27 cellular contexts compared by ENCODE assay signal in the genomic region with DNA sequence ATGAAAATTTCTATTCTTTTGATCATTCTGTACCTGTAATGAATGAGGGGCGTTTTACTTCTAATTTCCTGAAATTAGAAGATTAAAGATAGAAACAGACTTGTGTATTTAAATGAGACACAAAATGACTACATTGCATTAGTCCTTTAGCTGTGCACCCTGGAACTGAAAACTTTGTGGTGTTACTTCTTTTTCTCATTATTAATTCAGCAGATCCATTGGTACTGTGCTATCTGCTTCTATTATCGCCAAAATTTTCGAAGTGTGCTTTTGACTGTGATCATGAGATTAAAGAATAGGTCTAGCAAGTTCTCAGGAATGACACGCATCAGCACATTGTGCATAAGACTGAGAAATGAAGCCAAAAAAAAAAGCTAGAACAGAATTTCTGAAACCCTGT.
"Had no signal": no experiment of that assay in that cellular context is flagged by ENCODE, and none has a peak within 500 bp of the region (broad histone marks: within the 10 kb centered on the region; RNA-seq: fewer than 3 reads in every experiment).

No MANE protein-coding gene starts in this region.

- H3K27ac Mint-ChIP-seq: activated naive CD4-positive, alpha-beta T cell treated with anti-CD3 and anti-CD28 coated beads, Interleukin-2, amount 50 U/mL, for 72 hours; activated naive CD8-positive, alpha-beta T cell treated with anti-CD3 and anti-CD28 coated beads, Interleukin-2, amount 50 U/mL, for 24 hours; brain had no signal

- ATAC-seq: activated naive CD4-positive, alpha-beta T cell treated with anti-CD3 and anti-CD28 coated beads, Interleukin-2, amount 50 U/mL, for 72 hours; activated naive CD8-positive, alpha-beta T cell treated with anti-CD3 and anti-CD28 coated beads, Interleukin-2, amount 50 U/mL, for 24 hours; activated T-cell treated with anti-CD3 and anti-CD28 coated beads, Interleukin-2, amount 50 U/mL, for 4 hours; Panc1; Right ventricle myocardium inferior had no signal

- H3K4me1 Mint-ChIP-seq: activated naive CD8-positive, alpha-beta T cell treated with anti-CD3 and anti-CD28 coated beads, Interleukin-2, amount 50 U/mL, for 24 hours; brain; central memory CD8-positive, alpha-beta T cell had no signal

- FAIRE-seq: astrocyte had no signal

- H3K27ac ChIP-seq: SK-N-MC, VCaP had no signal

- H3K9me3 Mint-ChIP-seq: brain had no signal

- H3K4me3 Mint-ChIP-seq: activated naive CD8-positive, alpha-beta T cell treated with anti-CD3 and anti-CD28 coated beads, Interleukin-2, amount 50 U/mL, for 24 hours; activated T-cell treated with anti-CD3 and anti-CD28 coated beads, Interleukin-2, amount 50 U/mL, for 4 hours; brain; central memory CD8-positive, alpha-beta T cell had no signal

- DNase-seq: activated CD4-positive, alpha-beta T cell treated with anti-CD3 and anti-CD28 coated beads for 4 hours; activated CD4-positive, alpha-beta T cell treated with anti-CD3 and anti-CD28 coated beads, Interleukin-2, amount 50 U/mL, for 4 hours; activated CD8-positive, alpha-beta memory T cell treated with anti-CD3 and anti-CD28 coated beads for 24 hours; activated effector memory CD4-positive, alpha-beta T cell treated with anti-CD3 and anti-CD28 coated beads, Interleukin-2, amount 50 U/mL, for 16 hours; activated naive CD4-positive, alpha-beta T cell treated with Interleukin-2 at 50 U/mL for 16 hours; activated naive CD8-positive, alpha-beta T cell treated with anti-CD3 and anti-CD28 coated beads, Interleukin-2, amount 50 U/mL, for 24 hours; activated T-cell treated with anti-CD3 and anti-CD28 coated beads, Interleukin-2, amount 50 U/mL, for 4 hours; amygdala; cortex of kidney; NCI-H1092; NCI-H1417; NCI-H1930; NCI-H2171 treated with DMSO at 0.1 percent for 48 hours; NCI-H226; NCI-H526; NCI-H774; OCI-M1; RPMI8226; T-helper 1 cell had no signal

- H3K36me3 Mint-ChIP-seq: activated naive CD4-positive, alpha-beta T cell treated with anti-CD3 and anti-CD28 coated beads, Interleukin-2, amount 50 U/mL, for 72 hours; brain had no signal

- H3K27me3 Mint-ChIP-seq: activated naive CD8-positive, alpha-beta T cell treated with anti-CD3 and anti-CD28 coated beads, Interleukin-2, amount 50 U/mL, for 24 hours; central memory CD8-positive, alpha-beta T cell had no signal

- H3K4me3 ChIP-seq: SK-N-MC had no signal
